In the genomic region with DNA sequence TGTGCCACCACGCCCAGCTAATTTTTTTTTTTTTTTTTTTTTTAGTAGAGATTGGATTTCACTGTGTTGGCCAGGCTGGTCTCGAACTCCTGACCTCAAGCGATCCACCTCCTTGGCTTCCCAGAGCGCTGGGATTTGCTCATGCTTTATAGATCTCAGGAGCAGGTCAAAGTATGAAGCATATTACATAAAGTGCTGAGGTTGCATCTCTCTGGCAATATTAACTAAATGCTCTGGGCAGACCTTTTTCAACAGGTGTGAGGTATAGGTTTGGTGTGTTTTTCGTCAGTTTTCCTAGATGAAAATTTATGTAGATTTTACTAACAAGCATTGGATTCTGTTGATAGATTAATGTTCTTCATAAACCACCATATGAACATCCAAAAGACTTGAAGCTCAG, we compare ENCODE assay signal across 1 cellular context.
TF ChIP-seq lines count a peak whose summit lies in the region.

No MANE protein-coding gene starts in this region.

TF ChIP-seq in K562, 482 proteins besides CTCF, POLR2A, EP300 and RAD21 (continued from another document):
- no peak for TF ChIP-seq ZNF583 (CRISPR knock-in tag; IDR thresholded peaks at IDR 0.05)
- no peak for TF ChIP-seq DPF2 (IDR thresholded peaks at IDR 0.05)
- TF ChIP-seq, protein P1, sequence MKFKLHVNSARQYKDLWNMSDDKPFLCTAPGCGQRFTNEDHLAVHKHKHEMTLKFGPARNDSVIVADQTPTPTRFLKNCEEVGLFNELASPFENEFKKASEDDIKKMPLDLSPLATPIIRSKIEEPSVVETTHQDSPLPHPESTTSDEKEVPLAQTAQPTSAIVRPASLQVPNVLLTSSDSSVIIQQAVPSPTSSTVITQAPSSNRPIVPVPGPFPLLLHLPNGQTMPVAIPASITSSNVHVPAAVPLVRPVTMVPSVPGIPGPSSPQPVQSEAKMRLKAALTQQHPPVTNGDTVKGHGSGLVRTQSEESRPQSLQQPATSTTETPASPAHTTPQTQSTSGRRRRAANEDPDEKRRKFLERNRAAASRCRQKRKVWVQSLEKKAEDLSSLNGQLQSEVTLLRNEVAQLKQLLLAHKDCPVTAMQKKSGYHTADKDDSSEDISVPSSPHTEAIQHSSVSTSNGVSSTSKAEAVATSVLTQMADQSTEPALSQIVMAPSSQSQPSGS (CRISPR knock-in tag; IDR thresholded peaks at IDR 0.05), result no peak
- TF ChIP-seq OTX1 (CRISPR knock-in tag; IDR thresholded peaks at IDR 0.05), result no peak
- TF ChIP-seq GABPB2 (CRISPR knock-in tag; conservative IDR thresholded peaks at IDR 0.05), result no peak
- TF ChIP-seq MAFK (IDR thresholded peaks at IDR 0.05; ENCODE audit: low read length), result peak; percentile 69
- TF ChIP-seq ZNF134 (CRISPR knock-in tag; conservative IDR thresholded peaks at IDR 0.05), result no peak
- TF ChIP-seq MAFG (tag; conservative IDR thresholded peaks at IDR 0.05), result peak; percentile 31; the same call in 1 of the 2 replicates
- peak; percentile 48 for TF ChIP-seq MAFF (IDR thresholded peaks at IDR 0.05; ENCODE audit: low read length)
- no peak for TF ChIP-seq MAZ (CRISPR knock-in tag; conservative IDR thresholded peaks at IDR 0.05 in 1 of 2, IDR thresholded peaks at IDR 0.05 in 1 of 2)
- TF ChIP-seq ZNF24 (IDR thresholded peaks at IDR 0.05), result no peak
- TF ChIP-seq ILK (tag; IDR thresholded peaks at IDR 0.05; ENCODE audit: borderline replicate concordance, low read depth), result no peak
- no peak for TF ChIP-seq SRSF1 (IDR thresholded peaks at IDR 0.05; ENCODE audit: low read depth, low read length)
- no peak for TF ChIP-seq KDM4B (IDR thresholded peaks at IDR 0.05; ENCODE audit: borderline replicate concordance in 2 of 2, low read depth in 1 of 2)
- no peak for TF ChIP-seq ZNF695 (CRISPR knock-in tag; IDR thresholded peaks at IDR 0.05)
- no peak for TF ChIP-seq NONO (IDR thresholded peaks at IDR 0.05; ENCODE audit: low read depth in 2 of 2, low read length in 1 of 2)
- TF ChIP-seq ELF2 (CRISPR knock-in tag; IDR thresholded peaks at IDR 0.05), result no peak
